In genomic region chr6:153002613-153003293, GRCh38 we compare ENCODE assay signal across 8 cellular contexts. TPM values are rescaled to one million over a fixed set of nuclear protein-coding genes. Genes with fewer than 3 reads are reported as not detected.
DNase-seq lines count a peak whose midpoint lies in the region; ATAC-seq and TF ChIP-seq lines count a peak whose summit lies in the region.

A gene with protein sequence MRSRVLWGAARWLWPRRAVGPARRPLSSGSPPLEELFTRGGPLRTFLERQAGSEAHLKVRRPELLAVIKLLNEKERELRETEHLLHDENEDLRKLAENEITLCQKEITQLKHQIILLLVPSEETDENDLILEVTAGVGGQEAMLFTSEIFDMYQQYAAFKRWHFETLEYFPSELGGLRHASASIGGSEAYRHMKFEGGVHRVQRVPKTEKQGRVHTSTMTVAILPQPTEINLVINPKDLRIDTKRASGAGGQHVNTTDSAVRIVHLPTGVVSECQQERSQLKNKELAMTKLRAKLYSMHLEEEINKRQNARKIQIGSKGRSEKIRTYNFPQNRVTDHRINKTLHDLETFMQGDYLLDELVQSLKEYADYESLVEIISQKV (minus strand): TSS chr6:153002709. CDS start chr6:153002685, 24 bp downstream.

- H3K4me2 ChIP-seq in parathyroid adenoma (ENCODE audit: low read length), result peak within 1 kb of the TSS; percentile 97

- peak; percentile 17 to 67 for TF ChIP-seq POLR2A in tibial nerve (IDR thresholded peaks at IDR 0.05)

- H2AFZ ChIP-seq in parathyroid adenoma, result peak within 1 kb of the TSS; percentile 91

- peaks cover 7% of the 10 kb centered on the region for H3K36me3 ChIP-seq in adipocyte (ENCODE audit: control insufficient read depth, insufficient read depth, low read length, severe bottlenecking)
- H3K36me3 ChIP-seq in cardiac muscle cell, result no peaks in the 10 kb centered on the region
- no peaks in the 10 kb centered on the region for H3K36me3 ChIP-seq in parathyroid adenoma (ENCODE audit: control insufficient read depth, insufficient read depth, low read length)
- H3K36me3 ChIP-seq in tibial nerve, result peaks cover 0 to 1% (median 0%) of the 10 kb centered on the region in 3 donors

- peak; percentile 95 for ATAC-seq in HG02759 (IDR thresholded peaks at IDR 0.05; ENCODE audit: unreplicated experiment)

- H3K79me2 ChIP-seq in parathyroid adenoma, result peaks cover 19% of the 10 kb centered on the region

- H3K4me3 ChIP-seq in GM12865 (ENCODE audit: low read depth, low read length) (peak within 1 kb of the TSS; percentile 88), adipocyte (ENCODE audit: low read length) (peak within 1 kb of the TSS; percentile 97), cardiac muscle cell (peak within 1 kb of the TSS; percentile 97), parathyroid adenoma (ENCODE audit: low read depth, low read length) (peak within 1 kb of the TSS; percentile 92), tibial nerve (peak within 1 kb of the TSS; percentile 63 to 72 (median 68))

- H3K9me3 ChIP-seq in adipocyte (ENCODE audit: control insufficient read depth, low read length) (no peaks in the 10 kb centered on the region), cardiac muscle cell (ENCODE audit: low read depth) (no peaks in the 10 kb centered on the region), parathyroid adenoma (ENCODE audit: control insufficient read depth, low read length) (no peaks in the 10 kb centered on the region), tibial nerve (no peaks in the 10 kb centered on the region)

- H3K4me1 ChIP-seq in adipocyte (ENCODE audit: control insufficient read depth, insufficient read depth, low read length), result peaks cover 26% of the 10 kb centered on the region
- H3K4me1 ChIP-seq in cardiac muscle cell (ENCODE audit: low read depth), result peaks cover 18% of the 10 kb centered on the region
- no peaks in the 10 kb centered on the region for H3K4me1 ChIP-seq in parathyroid adenoma
- H3K4me1 ChIP-seq in tibial nerve, result peaks cover 0 to 52% (median 16%) of the 10 kb centered on the region in 4 donors

- 0 to 1% methylated on average over 25 to 35 of the region's 48 CpGs for WGBS in tibial nerve, 2 donors

- H3K27me3 ChIP-seq in adipocyte (replicated peaks; ENCODE audit: control insufficient read depth, insufficient read depth, low read length), result no peaks in the 10 kb centered on the region
- no peaks in the 10 kb centered on the region for H3K27me3 ChIP-seq in cardiac muscle cell
- no peaks in the 10 kb centered on the region for H3K27me3 ChIP-seq in parathyroid adenoma (ENCODE audit: control insufficient read depth, insufficient read depth, low read length)
- H3K27me3 ChIP-seq in tibial nerve, result no peaks in the 10 kb centered on the region

- peak within 1 kb of the TSS; percentile 96 for H3K9ac ChIP-seq in adipocyte (ENCODE audit: low read length)
- H3K9ac ChIP-seq in parathyroid adenoma, result peak within 1 kb of the TSS; percentile 54

- H3K27ac ChIP-seq in cardiac muscle cell (peak within 1 kb of the TSS; percentile 94), parathyroid adenoma (peak within 1 kb of the TSS; percentile 82), tibial nerve (peak within 1 kb of the TSS; percentile 73 to 87 (median 84))

- peak; percentile 53 to 86 for TF ChIP-seq EP300 in tibial nerve (IDR thresholded peaks at IDR 0.05)

- TF ChIP-seq CTCF in GM12865 (IDR thresholded peaks at IDR 0.05; ENCODE audit: insufficient read depth, low read depth, low read length, missing control alignments) (no peak), cardiac muscle cell (IDR thresholded peaks at IDR 0.05; ENCODE audit: low read depth, low read length) (no peak), parathyroid adenoma (IDR thresholded peaks at IDR 0.05) (no peak), tibial nerve (IDR thresholded peaks at IDR 0.05) (peak in 1 of 5 experiments; percentile 40)

- DNase-seq in GM12865 (ENCODE audit: low read depth) (peak; percentile 97), NCI-H1417 (lab: John Stamatoyannopoulos, UW) (peak; percentile 96 to 99 (median 97)), T follicular helper cell (ENCODE audit: low read depth) (peak; percentile 68), adipocyte (ENCODE audit: low read depth) (peak; percentile 99), cardiac muscle cell (ENCODE audit: low read depth in 1 of 2, low spot score in 1 of 2) (peak; percentile 98), tibial nerve (ENCODE audit: low spot score in 2 of 2) (peak; percentile 78 to 86)

RNA-seq across cellular contexts. Expression of the gene that starts here (rescaled TPM):
- total RNA-seq in cardiac muscle cell, result 16.7 and 20.0 TPM in 2 replicates
- polyA plus RNA-seq in cardiac muscle cell, result 21.0 and 26.0 TPM in 2 replicates
- 10 to 100 TPM; 10.6 to 22.3 (median 12.4) TPM for total RNA-seq in tibial nerve

Comparison
In these comparisons a context has a peak if more than half of its experiments do, and no peak if none do; other contexts are left out.
1. Peak in every context shown above with its lines: DNase-seq, ATAC-seq, H3K4me3 ChIP-seq and H3K27ac ChIP-seq.